ENCODE assay signal across 1 cellular context in the genomic region with DNA sequence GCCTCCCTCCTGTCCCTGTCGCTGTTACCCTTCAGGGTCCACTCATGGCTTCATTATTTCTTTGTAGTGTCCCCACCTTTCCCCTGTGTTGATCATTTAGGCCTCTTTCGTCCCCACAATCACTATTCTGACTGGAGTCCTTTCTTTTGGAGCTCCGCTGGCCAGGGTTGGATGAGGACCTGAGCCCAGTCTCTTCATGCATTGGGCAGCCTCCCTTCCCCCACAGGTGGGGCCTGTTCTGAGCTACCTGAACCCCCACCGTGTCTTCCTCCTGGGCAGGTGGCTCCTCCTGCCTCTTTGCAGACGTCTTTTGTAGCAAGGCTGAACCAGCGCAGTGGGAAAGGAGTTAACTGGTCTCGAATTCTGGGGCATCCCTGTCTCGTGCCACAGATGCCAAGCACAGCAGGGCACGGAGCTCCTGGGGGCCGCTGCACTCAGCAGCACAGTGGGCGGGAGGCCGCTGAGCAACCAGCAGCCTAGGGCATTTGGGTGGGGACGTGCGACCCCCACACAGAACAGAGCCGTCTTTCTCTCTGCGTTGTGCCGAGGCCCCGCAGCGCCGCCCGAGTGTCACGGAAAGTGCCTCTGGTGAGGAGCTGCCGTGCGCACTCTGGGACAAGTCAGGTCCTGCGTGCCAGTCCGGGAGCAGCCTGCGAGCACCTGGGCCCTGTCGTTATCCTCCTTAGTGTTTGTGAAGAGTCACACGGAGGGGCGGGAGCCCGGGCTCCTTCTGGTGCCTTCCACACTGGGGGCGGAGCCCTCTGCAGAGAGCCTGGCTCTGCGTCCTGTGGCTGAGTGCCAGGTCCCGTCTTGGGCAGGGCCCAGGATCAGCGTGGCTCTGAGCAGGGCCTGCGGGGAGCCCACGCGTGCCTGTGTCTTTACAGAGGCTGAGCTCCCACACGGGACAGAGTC.
TF ChIP-seq lines count a peak whose summit lies in the region.

No MANE protein-coding gene starts in this region.

TF ChIP-seq in H1, 55 proteins besides CTCF, POLR2A, EP300 and RAD21 (continued from another document):
- TF ChIP-seq, protein P1, sequence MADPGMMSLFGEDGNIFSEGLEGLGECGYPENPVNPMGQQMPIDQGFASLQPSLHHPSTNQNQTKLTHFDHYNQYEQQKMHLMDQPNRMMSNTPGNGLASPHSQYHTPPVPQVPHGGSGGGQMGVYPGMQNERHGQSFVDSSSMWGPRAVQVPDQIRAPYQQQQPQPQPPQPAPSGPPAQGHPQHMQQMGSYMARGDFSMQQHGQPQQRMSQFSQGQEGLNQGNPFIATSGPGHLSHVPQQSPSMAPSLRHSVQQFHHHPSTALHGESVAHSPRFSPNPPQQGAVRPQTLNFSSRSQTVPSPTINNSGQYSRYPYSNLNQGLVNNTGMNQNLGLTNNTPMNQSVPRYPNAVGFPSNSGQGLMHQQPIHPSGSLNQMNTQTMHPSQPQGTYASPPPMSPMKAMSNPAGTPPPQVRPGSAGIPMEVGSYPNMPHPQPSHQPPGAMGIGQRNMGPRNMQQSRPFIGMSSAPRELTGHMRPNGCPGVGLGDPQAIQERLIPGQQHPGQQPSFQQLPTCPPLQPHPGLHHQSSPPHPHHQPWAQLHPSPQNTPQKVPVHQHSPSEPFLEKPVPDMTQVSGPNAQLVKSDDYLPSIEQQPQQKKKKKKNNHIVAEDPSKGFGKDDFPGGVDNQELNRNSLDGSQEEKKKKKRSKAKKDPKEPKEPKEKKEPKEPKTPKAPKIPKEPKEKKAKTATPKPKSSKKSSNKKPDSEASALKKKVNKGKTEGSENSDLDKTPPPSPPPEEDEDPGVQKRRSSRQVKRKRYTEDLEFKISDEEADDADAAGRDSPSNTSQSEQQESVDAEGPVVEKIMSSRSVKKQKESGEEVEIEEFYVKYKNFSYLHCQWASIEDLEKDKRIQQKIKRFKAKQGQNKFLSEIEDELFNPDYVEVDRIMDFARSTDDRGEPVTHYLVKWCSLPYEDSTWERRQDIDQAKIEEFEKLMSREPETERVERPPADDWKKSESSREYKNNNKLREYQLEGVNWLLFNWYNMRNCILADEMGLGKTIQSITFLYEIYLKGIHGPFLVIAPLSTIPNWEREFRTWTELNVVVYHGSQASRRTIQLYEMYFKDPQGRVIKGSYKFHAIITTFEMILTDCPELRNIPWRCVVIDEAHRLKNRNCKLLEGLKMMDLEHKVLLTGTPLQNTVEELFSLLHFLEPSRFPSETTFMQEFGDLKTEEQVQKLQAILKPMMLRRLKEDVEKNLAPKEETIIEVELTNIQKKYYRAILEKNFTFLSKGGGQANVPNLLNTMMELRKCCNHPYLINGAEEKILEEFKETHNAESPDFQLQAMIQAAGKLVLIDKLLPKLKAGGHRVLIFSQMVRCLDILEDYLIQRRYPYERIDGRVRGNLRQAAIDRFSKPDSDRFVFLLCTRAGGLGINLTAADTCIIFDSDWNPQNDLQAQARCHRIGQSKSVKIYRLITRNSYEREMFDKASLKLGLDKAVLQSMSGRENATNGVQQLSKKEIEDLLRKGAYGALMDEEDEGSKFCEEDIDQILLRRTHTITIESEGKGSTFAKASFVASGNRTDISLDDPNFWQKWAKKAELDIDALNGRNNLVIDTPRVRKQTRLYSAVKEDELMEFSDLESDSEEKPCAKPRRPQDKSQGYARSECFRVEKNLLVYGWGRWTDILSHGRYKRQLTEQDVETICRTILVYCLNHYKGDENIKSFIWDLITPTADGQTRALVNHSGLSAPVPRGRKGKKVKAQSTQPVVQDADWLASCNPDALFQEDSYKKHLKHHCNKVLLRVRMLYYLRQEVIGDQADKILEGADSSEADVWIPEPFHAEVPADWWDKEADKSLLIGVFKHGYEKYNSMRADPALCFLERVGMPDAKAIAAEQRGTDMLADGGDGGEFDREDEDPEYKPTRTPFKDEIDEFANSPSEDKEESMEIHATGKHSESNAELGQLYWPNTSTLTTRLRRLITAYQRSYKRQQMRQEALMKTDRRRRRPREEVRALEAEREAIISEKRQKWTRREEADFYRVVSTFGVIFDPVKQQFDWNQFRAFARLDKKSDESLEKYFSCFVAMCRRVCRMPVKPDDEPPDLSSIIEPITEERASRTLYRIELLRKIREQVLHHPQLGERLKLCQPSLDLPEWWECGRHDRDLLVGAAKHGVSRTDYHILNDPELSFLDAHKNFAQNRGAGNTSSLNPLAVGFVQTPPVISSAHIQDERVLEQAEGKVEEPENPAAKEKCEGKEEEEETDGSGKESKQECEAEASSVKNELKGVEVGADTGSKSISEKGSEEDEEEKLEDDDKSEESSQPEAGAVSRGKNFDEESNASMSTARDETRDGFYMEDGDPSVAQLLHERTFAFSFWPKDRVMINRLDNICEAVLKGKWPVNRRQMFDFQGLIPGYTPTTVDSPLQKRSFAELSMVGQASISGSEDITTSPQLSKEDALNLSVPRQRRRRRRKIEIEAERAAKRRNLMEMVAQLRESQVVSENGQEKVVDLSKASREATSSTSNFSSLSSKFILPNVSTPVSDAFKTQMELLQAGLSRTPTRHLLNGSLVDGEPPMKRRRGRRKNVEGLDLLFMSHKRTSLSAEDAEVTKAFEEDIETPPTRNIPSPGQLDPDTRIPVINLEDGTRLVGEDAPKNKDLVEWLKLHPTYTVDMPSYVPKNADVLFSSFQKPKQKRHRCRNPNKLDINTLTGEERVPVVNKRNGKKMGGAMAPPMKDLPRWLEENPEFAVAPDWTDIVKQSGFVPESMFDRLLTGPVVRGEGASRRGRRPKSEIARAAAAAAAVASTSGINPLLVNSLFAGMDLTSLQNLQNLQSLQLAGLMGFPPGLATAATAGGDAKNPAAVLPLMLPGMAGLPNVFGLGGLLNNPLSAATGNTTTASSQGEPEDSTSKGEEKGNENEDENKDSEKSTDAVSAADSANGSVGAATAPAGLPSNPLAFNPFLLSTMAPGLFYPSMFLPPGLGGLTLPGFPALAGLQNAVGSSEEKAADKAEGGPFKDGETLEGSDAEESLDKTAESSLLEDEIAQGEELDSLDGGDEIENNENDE (IDR thresholded peaks at IDR 0.05; ENCODE audit: insufficient replicate concordance, low read length) = no peak
- TF ChIP-seq SIX5 (IDR thresholded peaks at IDR 0.05; ENCODE audit: low read depth, low read length) = no peak
